ENCODE assay signal across 25 cellular contexts in the genomic region with DNA sequence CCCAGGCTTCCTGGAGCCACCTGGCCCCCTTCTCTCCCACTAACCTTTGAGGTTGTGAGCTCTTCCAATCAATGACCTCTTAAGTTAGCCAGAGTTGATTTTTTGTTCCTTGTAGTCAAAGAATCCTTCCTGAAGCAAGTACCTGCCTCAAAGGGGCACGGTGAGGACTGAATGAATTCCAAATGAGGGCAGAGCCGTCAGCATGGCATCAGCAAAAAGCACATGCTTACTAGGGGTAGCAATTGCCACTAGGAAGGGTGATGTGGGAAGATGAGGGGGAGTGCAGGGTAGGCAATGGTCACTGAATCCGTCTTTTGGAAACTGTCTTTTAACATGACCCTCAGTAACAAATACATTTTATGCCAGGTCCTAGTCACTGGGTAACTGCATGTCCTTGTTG. TPM values are rescaled to one million over a fixed set of nuclear protein-coding genes. Genes with fewer than 3 reads are reported as not detected.
DNase-seq lines count a peak whose midpoint lies in the region; ATAC-seq lines count a peak whose summit lies in the region.
"Had no signal": no experiment of that assay in that cellular context is flagged by ENCODE, and none has a peak within 500 bp of the region (broad histone marks: within the 10 kb centered on the region; RNA-seq: fewer than 3 reads in every experiment).

No MANE protein-coding gene starts in this region.

- H3K27me3 ChIP-seq in CD4-positive, CD25-positive, alpha-beta regulatory T cell (ENCODE audit: control insufficient read depth, insufficient read depth, low read length) = no peaks in the 10 kb centered on the region
- H3K27me3 ChIP-seq: brain microvascular endothelial cell, testis had no signal

- peaks cover 4% of the 10 kb centered on the region for H3K36me3 ChIP-seq in CD4-positive, CD25-positive, alpha-beta regulatory T cell (ENCODE audit: control insufficient read depth, insufficient read depth, low read length)
- H3K36me3 ChIP-seq: brain microvascular endothelial cell had no signal

- peak overlapping the region; percentile 97 for H3K4me3 ChIP-seq in CD4-positive, CD25-positive, alpha-beta regulatory T cell (ENCODE audit: low read depth, low read length)
- H3K4me3 ChIP-seq: coronary artery, smooth muscle cell, testis had no signal

- H3K9me3 ChIP-seq in CD4-positive, CD25-positive, alpha-beta regulatory T cell (ENCODE audit: control insufficient read depth in 2 of 2, low read length in 2 of 2) = no peaks in the 10 kb centered on the region
- H3K9me3 ChIP-seq in T-helper 17 cell (ENCODE audit: control insufficient read depth, low read length, poor library complexity, severe bottlenecking) = no peaks in the 10 kb centered on the region
- H3K9me3 ChIP-seq: testis had no signal

- DNase-seq in activated T-cell treated with anti-CD3 and anti-CD28 coated beads, Interleukin-2, amount 50 U/mL, for 24 hours = no peak
- no peak for DNase-seq in activated T-cell treated with anti-CD3 and anti-CD28 coated beads for 4 hours
- DNase-seq in CD4-positive, CD25-positive, alpha-beta regulatory T cell = no peak
- no peak for DNase-seq in T-helper 17 cell
- no peak for DNase-seq in effector memory CD8-positive, alpha-beta T cell
- no peak for DNase-seq in CD1c-positive myeloid dendritic cell (ENCODE audit: extremely low spot score)
- DNase-seq in iPS-NIHi11 (ENCODE audit: low spot score) = no peak
- DNase-seq in stimulated activated CD4-positive, alpha-beta T cell treated with anti-CD3 and anti-CD28 coated beads, Interleukin-2, amount 100 ng/mL, for 24 hours = no peak
- DNase-seq: brain microvascular endothelial cell, DND-41, HFFc6, kidney, naive B cell, NCI-H2171 treated with DMSO at 0.1 percent for 48 hours, NCI-H526 treated with DMSO at 0.1 percent for 48 hours, OCI-M1, SHP77 treated with DMSO at 0.1 percent for 48 hours, testis had no signal

- H3K36me3 Mint-ChIP-seq in activated T-cell treated with anti-CD3 and anti-CD28 coated beads, Interleukin-2, amount 50 U/mL, for 24 hours (ENCODE audit: low read depth) = no peaks in the 10 kb centered on the region
- peaks cover 24% of the 10 kb centered on the region for H3K36me3 Mint-ChIP-seq in CD4-positive, CD25-positive, alpha-beta regulatory T cell
- peaks cover 11% of the 10 kb centered on the region for H3K36me3 Mint-ChIP-seq in T-helper 17 cell (ENCODE audit: low read depth)
- no peaks in the 10 kb centered on the region for H3K36me3 Mint-ChIP-seq in effector memory CD8-positive, alpha-beta T cell (ENCODE audit: insufficient read depth)
- H3K36me3 Mint-ChIP-seq: memory B cell, naive B cell had no signal

- peak overlapping the region; percentile 53 for H3K4me3 Mint-ChIP-seq in activated T-cell treated with anti-CD3 and anti-CD28 coated beads, Interleukin-2, amount 50 U/mL, for 24 hours
- H3K4me3 Mint-ChIP-seq in CD4-positive, CD25-positive, alpha-beta regulatory T cell = peak overlapping the region in 3 of 4 donors; percentile 87 to 94 (median 91)
- peak overlapping the region; percentile 91 for H3K4me3 Mint-ChIP-seq in T-helper 17 cell
- no peak overlapping the region for H3K4me3 Mint-ChIP-seq in effector memory CD8-positive, alpha-beta T cell
- H3K4me3 Mint-ChIP-seq: HFFc6, memory B cell, naive B cell had no signal

- H3K9me3 Mint-ChIP-seq in activated T-cell treated with anti-CD3 and anti-CD28 coated beads, Interleukin-2, amount 50 U/mL, for 24 hours = no peaks in the 10 kb centered on the region
- H3K9me3 Mint-ChIP-seq in CD4-positive, CD25-positive, alpha-beta regulatory T cell = no peaks in the 10 kb centered on the region
- no peaks in the 10 kb centered on the region for H3K9me3 Mint-ChIP-seq in effector memory CD8-positive, alpha-beta T cell
- H3K9me3 Mint-ChIP-seq: HFFc6, memory B cell, naive B cell had no signal

- H3K27ac Mint-ChIP-seq in activated T-cell treated with anti-CD3 and anti-CD28 coated beads, Interleukin-2, amount 50 U/mL, for 24 hours = peak overlapping the region; percentile 96
- H3K27ac Mint-ChIP-seq in CD4-positive, CD25-positive, alpha-beta regulatory T cell = peak overlapping the region; percentile 96 to 98 (median 97)
- peak overlapping the region; percentile 98 for H3K27ac Mint-ChIP-seq in T-helper 17 cell
- peak overlapping the region; percentile 76 to 79 for H3K27ac Mint-ChIP-seq in effector memory CD8-positive, alpha-beta T cell
- H3K27ac Mint-ChIP-seq: HFFc6, memory B cell had no signal

- peaks cover 97% of the 10 kb centered on the region for H3K4me1 Mint-ChIP-seq in activated T-cell treated with anti-CD3 and anti-CD28 coated beads, Interleukin-2, amount 50 U/mL, for 24 hours (ENCODE audit: low read depth)
- peaks cover 25 to 95% (median 75%) of the 10 kb centered on the region in 4 donors for H3K4me1 Mint-ChIP-seq in CD4-positive, CD25-positive, alpha-beta regulatory T cell
- H3K4me1 Mint-ChIP-seq in T-helper 17 cell = peaks cover 75% of the 10 kb centered on the region
- peaks cover 48 to 66% of the 10 kb centered on the region in 2 donors for H3K4me1 Mint-ChIP-seq in effector memory CD8-positive, alpha-beta T cell (ENCODE audit: low read depth in 2 of 2)

- no peaks in the 10 kb centered on the region for H3K27me3 Mint-ChIP-seq in activated T-cell treated with anti-CD3 and anti-CD28 coated beads, Interleukin-2, amount 50 U/mL, for 24 hours
- H3K27me3 Mint-ChIP-seq in CD4-positive, CD25-positive, alpha-beta regulatory T cell = no peaks in the 10 kb centered on the region
- no peaks in the 10 kb centered on the region for H3K27me3 Mint-ChIP-seq in T-helper 17 cell
- peaks cover 0 to 10% of the 10 kb centered on the region in 2 donors for H3K27me3 Mint-ChIP-seq in effector memory CD8-positive, alpha-beta T cell
- H3K27me3 Mint-ChIP-seq: memory B cell, naive B cell had no signal

- peak overlapping the region; percentile 84 for H3K27ac ChIP-seq in CD4-positive, CD25-positive, alpha-beta regulatory T cell (ENCODE audit: insufficient read depth, low read length, poor library complexity, severe bottlenecking)
- H3K27ac ChIP-seq: brain microvascular endothelial cell, testis had no signal

- H3K4me1 ChIP-seq in CD4-positive, CD25-positive, alpha-beta regulatory T cell (ENCODE audit: control insufficient read depth, insufficient read depth, low read length, poor library complexity, severe bottlenecking) = peaks cover 76% of the 10 kb centered on the region

- no peak for ATAC-seq in CD4-positive, CD25-positive, alpha-beta regulatory T cell (ENCODE audit: low read depth in 2 of 2)
- no peak for ATAC-seq in T-helper 17 cell
- ATAC-seq in effector memory CD8-positive, alpha-beta T cell (replicated peaks) = no peak

RNA-seq across cellular contexts. Expression of a gene that starts 15.6 kb away (rescaled TPM):
- 25.9 TPM for total RNA-seq in CD4-positive, CD25-positive, alpha-beta regulatory T cell
- 10 to 100 TPM; 31.3 to 42.9 (median 35.4) TPM for polyA plus RNA-seq in CD4-positive, CD25-positive, alpha-beta regulatory T cell
- 10 to 100 TPM; 18.1 to 23.1 TPM for total RNA-seq in T-helper 17 cell

RNA-seq across cellular contexts. Expression of a gene that starts 25.4 kb away (rescaled TPM):
- total RNA-seq in CD4-positive, CD25-positive, alpha-beta regulatory T cell = 3.3 TPM
- under 1 TPM in 3 of 4 donors, not detected in 1; 0.13 to 0.49 (median 0.16) TPM for polyA plus RNA-seq in CD4-positive, CD25-positive, alpha-beta regulatory T cell
- 1 to 10 TPM; 1.3 to 1.7 TPM for total RNA-seq in T-helper 17 cell
- total RNA-seq: endothelial cell of umbilical vein; fibroblast of villous mesenchyme; HFFc6; MCF 10A; T-helper 2 cell treated with Interferon-gamma antibody and Interleukin-4, amounts not matched to agents 100 ng/mL and 5 ng/mL, for 36 hours had no signal
- polyA plus RNA-seq: endothelial cell of umbilical vein had no signal

RNA-seq across cellular contexts. Expression of a gene that starts 42.2 kb away (rescaled TPM):
- total RNA-seq in CD4-positive, CD25-positive, alpha-beta regulatory T cell = not detected
- polyA plus RNA-seq in CD4-positive, CD25-positive, alpha-beta regulatory T cell = not detected
- not detected for total RNA-seq in T-helper 17 cell
- total RNA-seq: endothelial cell of umbilical vein; fibroblast of villous mesenchyme; HFFc6; kidney; MCF 10A; smooth muscle cell; T-helper 2 cell treated with Interferon-gamma antibody and Interleukin-4, amounts not matched to agents 100 ng/mL and 5 ng/mL, for 36 hours had no signal
- polyA plus RNA-seq: endothelial cell of umbilical vein, smooth muscle cell had no signal

Comparison
In these comparisons a context has a peak if more than half of its experiments do, and no peak if none do; other contexts are left out.
1. H3K4me3 Mint-ChIP-seq: peak in activated T-cell treated with anti-CD3 and anti-CD28 coated beads, Interleukin-2, amount 50 U/mL, for 24 hours (single experiment), CD4-positive, CD25-positive, alpha-beta regulatory T cell (3 of 4) and T-helper 17 cell (single experiment); none in effector memory CD8-positive, alpha-beta T cell (0 of 2).
2. Peak in every context shown above with its lines, with median percentiles within 50 percentile points of each other: H3K27ac Mint-ChIP-seq.